Comparison of ENCODE assay signal across 9 cellular contexts in genomic region chr14:96268426-96269358, GRCh38. TPM values are rescaled to one million over a fixed set of nuclear protein-coding genes. Genes with fewer than 3 reads are reported as not detected.
DNase-seq lines count a peak whose midpoint lies in the region; ATAC-seq and TF ChIP-seq lines count a peak whose summit lies in the region.
"Had no signal": no experiment of that assay in that cellular context is flagged by ENCODE, and none has a peak within 500 bp of the region (broad histone marks: within the 10 kb centered on the region; RNA-seq: fewer than 3 reads in every experiment).

No MANE protein-coding gene starts in this region.

- WGBS in right lobe of liver (ENCODE audit: insufficient coverage, low coverage, low lambda C conversion rate, missing lambda C conversion rate), result 56% methylated on average over 15 of the region's 22 CpGs

- H3K4me1 ChIP-seq in right lobe of liver (peaks cover 0 to 11% (median 0%) of the 10 kb centered on the region in 4 donors), uterus (peaks cover 0 to 6% of the 10 kb centered on the region in 2 donors)

- H3K27ac ChIP-seq in right lobe of liver (peak overlapping the region in 1 of 3 donors; percentile 40), uterus (peak overlapping the region; percentile 74 to 76)

- ATAC-seq in right lobe of liver, result peak; percentile 52 to 80 (median 76)
- ATAC-seq: Panc1 had no signal

- no peak overlapping the region for H3K4me3 ChIP-seq in cardiac fibroblast (replicated peaks in 1 of 2; ENCODE audit: low read depth in 2 of 2, low read length in 2 of 2)
- peak overlapping the region in 1 of 3 donors; percentile 14 for H3K4me3 ChIP-seq in right lobe of liver
- no peak overlapping the region for H3K4me3 ChIP-seq in uterus

- TF ChIP-seq POLR2A in right lobe of liver (IDR thresholded peaks at IDR 0.05), result no peak
- no peak for TF ChIP-seq POLR2A in uterus (IDR thresholded peaks at IDR 0.05)

- TF ChIP-seq CTCF in cardiac fibroblast (IDR thresholded peaks at IDR 0.05; ENCODE audit: low read depth, low read length), result no peak
- no peak for TF ChIP-seq CTCF in right lobe of liver (IDR thresholded peaks at IDR 0.05)
- TF ChIP-seq CTCF in uterus (IDR thresholded peaks at IDR 0.05), result no peak

- no peaks in the 10 kb centered on the region for H3K36me3 ChIP-seq in right lobe of liver
- no peaks in the 10 kb centered on the region for H3K36me3 ChIP-seq in uterus

- intact Hi-C loops in right lobe of liver (cut with DNase I), result loop anchor here in 1 of 2 donors (5.0 kb wide), 1 partner anchor 166 kb away; no protein-coding TSS in a partner anchor
- intact Hi-C loops in uterus (cut with DNase I; ENCODE audit: low total_unique reads), result no loop called here

- H3K27me3 ChIP-seq in right lobe of liver, result no peaks in the 10 kb centered on the region
- H3K27me3 ChIP-seq in uterus, result no peaks in the 10 kb centered on the region

- H3K9me3 ChIP-seq in right lobe of liver, result no peaks in the 10 kb centered on the region
- H3K9me3 ChIP-seq in uterus, result no peaks in the 10 kb centered on the region

- DNase-seq in HT1080 (ENCODE audit: low read depth) (peak; percentile 93), cardiac fibroblast (ENCODE audit: low read depth in 2 of 2) (peak; percentile 91 to 92), right lobe of liver (peak in 1 of 3 donors; percentile 70), uterus (peak; percentile 80 to 87), hypothalamus (lab: John Stamatoyannopoulos, UW) (no peak), T-helper 2 cell (no peak)
- DNase-seq in stimulated activated CD4-positive, alpha-beta T cell treated with anti-CD3 and anti-CD28 coated beads, Interleukin-1b, Interleukin-23, amount 100 ng/mL, for 48 hours, result no peak
- DNase-seq: activated T-cell treated with anti-CD3 and anti-CD28 coated beads for 4 hours had no signal

RNA-seq across cellular contexts. Expression of gene BDKRB1, which starts 12.7 kb away (rescaled TPM):
- total RNA-seq in HT1080 (2014; rRNA removed; shearing (Covaris generic)), result 0.43 TPM in 1 of 2 replicates, not detected in the other
- 2.1 and 2.8 TPM in 2 replicates for polyA plus RNA-seq in HT1080 (2015; cell fraction: cytosol; rRNA removed)
- 4.4 and 7.6 TPM in 2 replicates for polyA plus RNA-seq in HT1080 (2015; cell fraction: nucleus; rRNA removed)
- under 1 TPM in 1 of 6 experiments, not detected in 5; 0.31 TPM for total RNA-seq in right lobe of liver
- 1 to 10 TPM in 1 of 4 donors, under 1 TPM in 1, not detected in 2; 0.83 to 3.7 TPM for total RNA-seq in uterus

Comparison
In these comparisons a context has a peak if more than half of its experiments do, and no peak if none do; other contexts are left out.
1. DNase-seq: peak in HT1080 (single experiment), cardiac fibroblast (2 of 2) and uterus (2 of 2); none in hypothalamus (0 of 51), T-helper 2 cell (0 of 5) and stimulated activated CD4-positive, alpha-beta T cell treated with anti-CD3 and anti-CD28 coated beads, Interleukin-1b, Interleukin-23, amount 100 ng/mL, for 48 hours (single experiment).